Comparison of ENCODE assay signal across 20 cellular contexts in genomic region chr6:49563006-49563886, GRCh38. TPM values are rescaled to one million over a fixed set of nuclear protein-coding genes. Genes with fewer than 3 reads are reported as not detected.
"Had no signal": no experiment of that assay in that cellular context is flagged by ENCODE, and none has a peak within 500 bp of the region (broad histone marks: within the 10 kb centered on the region; RNA-seq: fewer than 3 reads in every experiment).

No MANE protein-coding gene starts in this region.

- H3K36me3 ChIP-seq: cardiac muscle cell, lower lobe of right lung, neutrophil, sigmoid colon, spleen, thoracic aorta had no signal

- H3K27me3 ChIP-seq: cardiac muscle cell, neutrophil, sigmoid colon had no signal

- ATAC-seq: activated CD4-positive, alpha-beta T cell treated with anti-CD3 and anti-CD28 coated beads for 36 hours; activated T-helper 17 cell treated with anti-CD3 and anti-CD28 coated beads, Interleukin-2, amount 50 U/mL, for 72 hours; lower lobe of right lung; natural killer cell; stimulated activated naive B cell treated with anti-CD40 and anti-IgM and Interleukin-4, amounts not matched to agents 10 μg/mL and 1 μg/mL and 100 μg/mL, for 72 hours had no signal

- H3K4me3 ChIP-seq: cardiac muscle cell, dorsolateral prefrontal cortex, lower lobe of right lung, sigmoid colon, spleen, thoracic aorta had no signal

- H3K9me3 ChIP-seq: lower lobe of right lung, neutrophil, sigmoid colon, thoracic aorta had no signal

- H3K4me1 ChIP-seq: lower lobe of right lung, sigmoid colon, spleen had no signal

- H3K9me3 Mint-ChIP-seq: activated naive CD8-positive, alpha-beta T cell treated with anti-CD3 and anti-CD28 coated beads for 36 hours; activated T-helper 17 cell treated with anti-CD3 and anti-CD28 coated beads, Interleukin-2, amount 50 U/mL, for 72 hours; natural killer cell; stimulated activated naive B cell treated with anti-CD40 and anti-IgM and Interleukin-4, amounts not matched to agents 10 μg/mL and 1 μg/mL and 100 μg/mL, for 72 hours; T-helper 1 cell treated with Interleukin-12 subunit alpha and Interleukin-12 subunit beta and Interleukin-4 antibody, amounts not matched to agents 30 μg/mL and 1 μg/mL, for 36 hours had no signal

- DNase-seq: activated CD4-positive, alpha-beta T cell treated with anti-CD3 and anti-CD28 coated beads for 36 hours; activated CD4-positive, alpha-beta T cell treated with anti-CD3 and anti-CD28 coated beads, Interleukin-2, amount 50 U/mL, for 48 hours; activated naive CD4-positive, alpha-beta T cell; activated naive CD8-positive, alpha-beta T cell treated with anti-CD3 and anti-CD28 coated beads for 36 hours; amniotic stem cell; dorsolateral prefrontal cortex; foreskin melanocyte; glutamatergic neuron; hippocampal formation; islet precursor cell; lower lobe of right lung; natural killer cell; sigmoid colon; spleen; stimulated activated naive B cell treated with anti-CD40 and anti-IgM and Interleukin-4, amounts not matched to agents 10 μg/mL and 1 μg/mL and 100 μg/mL, for 72 hours had no signal

- H3K4me1 Mint-ChIP-seq: activated CD4-positive, alpha-beta T cell treated with anti-CD3 and anti-CD28 coated beads for 36 hours; activated naive CD8-positive, alpha-beta T cell treated with anti-CD3 and anti-CD28 coated beads for 36 hours; activated T-helper 17 cell treated with anti-CD3 and anti-CD28 coated beads, Interleukin-2, amount 50 U/mL, for 72 hours; natural killer cell; stimulated activated naive B cell treated with anti-CD40 and anti-IgM and Interleukin-4, amounts not matched to agents 10 μg/mL and 1 μg/mL and 100 μg/mL, for 72 hours had no signal

- H3K27ac Mint-ChIP-seq: activated CD4-positive, alpha-beta T cell treated with anti-CD3 and anti-CD28 coated beads for 36 hours; activated naive CD8-positive, alpha-beta T cell treated with anti-CD3 and anti-CD28 coated beads for 36 hours; activated T-helper 17 cell treated with anti-CD3 and anti-CD28 coated beads, Interleukin-2, amount 50 U/mL, for 72 hours; natural killer cell; stimulated activated naive B cell treated with anti-CD40 and anti-IgM and Interleukin-4, amounts not matched to agents 10 μg/mL and 1 μg/mL and 100 μg/mL, for 72 hours; T-helper 1 cell treated with Interleukin-12 subunit alpha and Interleukin-12 subunit beta and Interleukin-4 antibody, amounts not matched to agents 30 μg/mL and 1 μg/mL, for 36 hours had no signal

- H3K4me3 Mint-ChIP-seq: activated CD4-positive, alpha-beta T cell treated with anti-CD3 and anti-CD28 coated beads for 36 hours; activated naive CD8-positive, alpha-beta T cell treated with anti-CD3 and anti-CD28 coated beads for 36 hours; activated T-helper 17 cell treated with anti-CD3 and anti-CD28 coated beads, Interleukin-2, amount 50 U/mL, for 72 hours; natural killer cell; stimulated activated naive B cell treated with anti-CD40 and anti-IgM and Interleukin-4, amounts not matched to agents 10 μg/mL and 1 μg/mL and 100 μg/mL, for 72 hours; T-helper 1 cell treated with Interleukin-12 subunit alpha and Interleukin-12 subunit beta and Interleukin-4 antibody, amounts not matched to agents 30 μg/mL and 1 μg/mL, for 36 hours had no signal

- H3K27ac ChIP-seq: cardiac muscle cell, dorsolateral prefrontal cortex, lower lobe of right lung, neutrophil, sigmoid colon, spleen, thoracic aorta had no signal

- H3K36me3 Mint-ChIP-seq: activated naive CD8-positive, alpha-beta T cell treated with anti-CD3 and anti-CD28 coated beads for 36 hours; natural killer cell; stimulated activated naive B cell treated with anti-CD40 and anti-IgM and Interleukin-4, amounts not matched to agents 10 μg/mL and 1 μg/mL and 100 μg/mL, for 72 hours had no signal

RNA-seq across cellular contexts. Expression of gene C6orf141, which starts 12.8 kb away (rescaled TPM):
- total RNA-seq: activated T-helper 17 cell treated with anti-CD3 and anti-CD28 coated beads, Interleukin-2, amount 50 U/mL, for 72 hours; natural killer cell; spleen had no signal
